1 cellular context compared by ENCODE assay signal in genomic region chr1:32964461-32965250, GRCh38.
TF ChIP-seq lines count a peak whose summit lies in the region.

Gene RNF19B, minus strand, starts transcription at chr1:32964809. Its CDS starts 124 bp downstream, at chr1:32964685.

TF ChIP-seq in H1, 55 proteins besides CTCF, POLR2A, EP300 and RAD21 (continued from another document):
- TF ChIP-seq MAFK (IDR thresholded peaks at IDR 0.05; ENCODE audit: low read depth, low read length) (no peak), TAF7 (optimal IDR thresholded peaks at IDR 0.05; ENCODE audit: borderline replicate concordance, low read depth, low read length) (peak; percentile 59), E2F6 (IDR thresholded peaks at IDR 0.05) (peak; percentile 37; the same call in 1 of the 2 replicates), BCL11A (IDR thresholded peaks at IDR 0.05; ENCODE audit: low read depth in 2 of 2, low read length in 2 of 2) (no peak), RXRA (IDR thresholded peaks at IDR 0.05; ENCODE audit: insufficient read depth, low read depth, low read length) (no peak), RFX5 (IDR thresholded peaks at IDR 0.05; ENCODE audit: borderline replicate concordance, low read depth, low read length) (no peak), SIN3A (conservative IDR thresholded peaks at IDR 0.05 in 1 of 2, IDR thresholded peaks at IDR 0.05 in 1 of 2; ENCODE audit: low read depth in 1 of 2, low read length in 2 of 2) (peak; percentile 51 to 79; a peak in 2 of 4 replicates), MAX (IDR thresholded peaks at IDR 0.05) (peak; percentile 63), BACH1 (IDR thresholded peaks at IDR 0.05; ENCODE audit: low read length) (no peak), TBP (IDR thresholded peaks at IDR 0.05; ENCODE audit: low read depth, low read length) (peak; percentile 95), RNF2 (IDR thresholded peaks at IDR 0.05; ENCODE audit: borderline replicate concordance, low read depth, low read length, missing control alignments, poor library complexity, severe bottlenecking) (no peak), CHD7 (IDR thresholded peaks at IDR 0.05; ENCODE audit: insufficient replicate concordance, low read length) (no peak), POU5F1 (IDR thresholded peaks at IDR 0.05; ENCODE audit: low read depth, low read length) (no peak), EGR1 (IDR thresholded peaks at IDR 0.05; ENCODE audit: borderline replicate concordance, low read depth, low read length) (no peak), CHD1 (IDR thresholded peaks at IDR 0.05; ENCODE audit: low read depth, low read length) (no peak), RBBP5 (IDR thresholded peaks at IDR 0.05; ENCODE audit: borderline replicate concordance, low read depth, low read length) (no peak; the same call in 1 of the 2 replicates), KDM4A (IDR thresholded peaks at IDR 0.05; ENCODE audit: low read depth, low read length, severe bottlenecking) (peak; percentile 72), SRF (IDR thresholded peaks at IDR 0.05; ENCODE audit: low read depth, low read length) (no peak), FOSL1 (IDR thresholded peaks at IDR 0.05; ENCODE audit: insufficient read depth, low read depth, low read length) (no peak), PHF8 (conservative IDR thresholded peaks at IDR 0.05; ENCODE audit: low read depth, low read length) (peak; percentile 76), ATF3 (IDR thresholded peaks at IDR 0.05; ENCODE audit: insufficient read depth, low read depth, low read length) (no peak), CTBP2 (IDR thresholded peaks at IDR 0.05; ENCODE audit: borderline replicate concordance, insufficient read depth, insufficient read length, low read length) (no peak), SP4 (IDR thresholded peaks at IDR 0.05; ENCODE audit: low read length) (no peak), YY1 (IDR thresholded peaks at IDR 0.05; ENCODE audit: low read depth, low read length) (peak; percentile 97), TCF12 (IDR thresholded peaks at IDR 0.05; ENCODE audit: low read depth, low read length) (no peak), NRF1 (IDR thresholded peaks at IDR 0.05; ENCODE audit: low read depth, low read length) (peak; percentile 82), NANOG (IDR thresholded peaks at IDR 0.05; ENCODE audit: insufficient read depth, low read depth, low read length, poor library complexity, severe bottlenecking) (no peak), ATF2 (IDR thresholded peaks at IDR 0.05; ENCODE audit: low read length) (no peak), ASH2L (IDR thresholded peaks at IDR 0.05; ENCODE audit: low read length) (no peak), EZH2 (IDR thresholded peaks at IDR 0.05; ENCODE audit: low read depth, low read length, severe bottlenecking) (no peak), SP1 (IDR thresholded peaks at IDR 0.05; ENCODE audit: low read depth, low read length) (no peak), SP2 (IDR thresholded peaks at IDR 0.05; ENCODE audit: low read length) (no peak), TAF1 (IDR thresholded peaks at IDR 0.05; ENCODE audit: low read depth, low read length) (peak; percentile 92)
